Comparison of ENCODE assay signal across 14 cellular contexts in the genomic region with DNA sequence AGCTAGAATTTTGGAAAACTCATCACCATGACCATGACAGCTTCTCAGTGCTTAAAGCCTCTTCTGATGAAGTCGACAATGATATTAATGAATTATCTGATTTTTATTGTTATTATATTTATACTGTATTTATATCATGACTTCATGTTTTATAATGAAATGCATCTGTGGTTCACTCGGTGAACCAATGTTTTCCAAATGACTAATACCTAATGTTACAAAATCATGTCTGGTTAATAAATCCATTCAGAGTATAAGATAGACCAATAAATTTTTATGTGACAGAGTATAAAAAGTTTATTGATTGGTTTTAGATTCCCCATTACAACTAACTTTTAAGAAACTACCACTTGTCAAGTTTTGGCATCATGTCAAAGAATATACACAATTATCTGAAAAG.
"Had no signal": no experiment of that assay in that cellular context is flagged by ENCODE, and none has a peak within 500 bp of the region (broad histone marks: within the 10 kb centered on the region; RNA-seq: fewer than 3 reads in every experiment).

No MANE protein-coding gene starts in this region.

- H3K27me3 Mint-ChIP-seq: activated T-cell treated with anti-CD3 and anti-CD28 coated beads, Interleukin-2, amount 50 U/mL, for 24 hours had no signal

- H3K4me3 Mint-ChIP-seq: activated T-cell treated with anti-CD3 and anti-CD28 coated beads, Interleukin-2, amount 50 U/mL, for 24 hours; mesothelial cell of epicardium; neural progenitor cell; WTC11 had no signal

- H3K27ac Mint-ChIP-seq: activated naive CD4-positive, alpha-beta T cell treated with anti-CD3 and anti-CD28 coated beads, Interleukin-2, amount 50 U/mL, for 72 hours; activated T-cell treated with anti-CD3 and anti-CD28 coated beads, Interleukin-2, amount 50 U/mL, for 24 hours; mesothelial cell of epicardium; neural progenitor cell; WTC11 had no signal

- DNase-seq: activated CD4-positive, alpha-beta T cell treated with anti-CD3 and anti-CD28 coated beads, Interleukin-2, amount 50 U/mL, for 1 hour; activated effector memory CD4-positive, alpha-beta T cell treated with anti-CD3 and anti-CD28 coated beads, Interleukin-2, amount 50 U/mL, for 16 hours; activated T-cell treated with anti-CD3 and anti-CD28 coated beads, Interleukin-2, amount 50 U/mL, for 24 hours; anterior cingulate cortex; hippocampal formation; ovary; stimulated activated CD4-positive, alpha-beta T cell treated with anti-CD3 and anti-CD28 coated beads, Interleukin-15, amount 100 ng/mL, for 24 hours; stimulated activated CD4-positive, alpha-beta T cell treated with anti-CD3 and anti-CD28 coated beads, Interleukin-4, amount 100 ng/mL, for 24 hours; stomach; T-helper 1 cell had no signal

- H3K36me3 Mint-ChIP-seq: mesothelial cell of epicardium, neural progenitor cell, WTC11 had no signal

- ATAC-seq: activated naive CD4-positive, alpha-beta T cell treated with anti-CD3 and anti-CD28 coated beads, Interleukin-2, amount 50 U/mL, for 72 hours; WTC11 had no signal

- H3K9me3 Mint-ChIP-seq: activated T-cell treated with anti-CD3 and anti-CD28 coated beads, Interleukin-2, amount 50 U/mL, for 24 hours; mesothelial cell of epicardium; neural progenitor cell; WTC11 had no signal
